8 cellular contexts compared by ENCODE assay signal in the genomic region with DNA sequence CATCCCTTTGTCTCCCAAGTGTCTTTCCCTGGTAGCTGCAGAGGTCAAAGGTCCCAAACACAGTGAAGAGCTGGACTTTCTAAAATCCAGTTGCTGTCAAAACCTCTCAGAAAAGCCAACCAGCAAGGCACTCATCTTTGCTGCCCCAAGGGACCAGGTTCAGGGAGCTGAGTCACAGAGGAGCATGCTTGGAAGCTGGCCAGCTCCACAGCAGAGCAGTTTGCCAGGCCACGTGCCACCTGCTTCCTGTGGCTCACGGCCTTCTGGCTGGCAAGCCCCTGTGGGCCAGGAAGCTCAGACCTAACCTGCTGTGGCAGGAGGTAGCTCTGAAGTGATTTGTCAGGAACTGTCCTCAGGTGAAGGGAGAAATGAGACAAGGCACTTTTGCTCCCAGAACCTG. TPM values are rescaled to one million over a fixed set of nuclear protein-coding genes. Genes with fewer than 3 reads are reported as not detected.
DNase-seq lines count a peak whose midpoint lies in the region; ATAC-seq and TF ChIP-seq lines count a peak whose summit lies in the region.

No MANE protein-coding gene starts in this region.

- no peak for ATAC-seq in GM19395 (IDR thresholded peaks at IDR 0.05; ENCODE audit: unreplicated experiment)
- no peak for ATAC-seq in GM18873 (IDR thresholded peaks at IDR 0.05; ENCODE audit: low FRiP score, unreplicated experiment)

- DNase-seq in AG09319 (ENCODE audit: extremely low read depth, low read depth) = peak; percentile 40
- DNase-seq in HT1080 (ENCODE audit: low read depth) = peak; percentile 92
- peak; percentile 58 for DNase-seq in SHP77 treated with DMSO at 0.1 percent for 48 hours (lab: John Stamatoyannopoulos, UW)
- DNase-seq in amniotic epithelial cell (ENCODE audit: low read depth) = peak; percentile 75
- DNase-seq in hepatic stellate cell (ENCODE audit: low spot score) = peak; percentile 56
- peak; percentile 50 for DNase-seq in stimulated activated CD8-positive, alpha-beta memory T cell treated with anti-CD3 and anti-CD28 coated beads, Interleukin-12 subunit alpha, Interleukin-12 subunit beta, amount 100 ng/mL, for 4 hours (ENCODE audit: low read depth)

- no peak for TF ChIP-seq CTCF in AG09319 (IDR thresholded peaks at IDR 0.05; ENCODE audit: low read depth, low read length)

RNA-seq across cellular contexts. Expression of a gene that starts 3.6 kb away (rescaled TPM):
- 183 and 190 TPM in 2 replicates for total RNA-seq in HT1080 (2014; rRNA removed; shearing (Covaris generic))
- polyA plus RNA-seq in HT1080 (2015; cell fraction: cytosol; rRNA removed) = 64.9 and 78.7 TPM in 2 replicates
- 99.3 and 104 TPM in 2 replicates for polyA plus RNA-seq in HT1080 (2015; cell fraction: nucleus; rRNA removed)

RNA-seq across cellular contexts. Expression of a gene that starts 5.0 kb away (rescaled TPM):
- 171 and 229 TPM in 2 replicates for total RNA-seq in HT1080 (2014; rRNA removed; shearing (Covaris generic))
- 33.7 and 47.1 TPM in 2 replicates for polyA plus RNA-seq in HT1080 (2015; cell fraction: cytosol; rRNA removed)
- 99.9 and 101 TPM in 2 replicates for polyA plus RNA-seq in HT1080 (2015; cell fraction: nucleus; rRNA removed)

RNA-seq across cellular contexts. Expression of a gene that starts 31.9 kb away (rescaled TPM):
- total RNA-seq in HT1080 (2014; rRNA removed; shearing (Covaris generic)) = 0.03 and 0.23 TPM in 2 replicates
- polyA plus RNA-seq in HT1080 (2015; cell fraction: cytosol; rRNA removed) = 0.06 TPM in 1 of 2 replicates, not detected in the other
- polyA plus RNA-seq in HT1080 (2015; cell fraction: nucleus; rRNA removed) = 0.05 TPM in 1 of 2 replicates, not detected in the other

RNA-seq across cellular contexts. Expression of a gene that starts 50.9 kb away (rescaled TPM):
- total RNA-seq in HT1080 (2014; rRNA removed; shearing (Covaris generic)) = 4.7 and 5.3 TPM in 2 replicates
- polyA plus RNA-seq in HT1080 (2015; cell fraction: cytosol; rRNA removed) = 2.3 and 4.0 TPM in 2 replicates
- 3.5 and 4.6 TPM in 2 replicates for polyA plus RNA-seq in HT1080 (2015; cell fraction: nucleus; rRNA removed)

Comparison
In these comparisons a context has a peak if more than half of its experiments do, and no peak if none do; other contexts are left out.
1. DNase-seq: peak in every context shown above with its lines; median percentile 92 in HT1080; 75 in amniotic epithelial cell; 58 in SHP77 treated with DMSO at 0.1 percent for 48 hours; 56 in hepatic stellate cell; 50 in stimulated activated CD8-positive, alpha-beta memory T cell treated with anti-CD3 and anti-CD28 coated beads, Interleukin-12 subunit alpha, Interleukin-12 subunit beta, amount 100 ng/mL, for 4 hours; 40 in AG09319.